18 cellular contexts compared by ENCODE assay signal in genomic region chr16:12406840-12407690, GRCh38.
DNase-seq lines count a peak whose midpoint lies in the region; TF ChIP-seq lines count a peak whose summit lies in the region.
"Had no signal": no experiment of that assay in that cellular context is flagged by ENCODE, and none has a peak within 500 bp of the region (broad histone marks: within the 10 kb centered on the region; RNA-seq: fewer than 3 reads in every experiment).

No MANE protein-coding gene starts in this region.

- H2AFZ ChIP-seq in ACC112 (ENCODE audit: low read length, unreplicated experiment) (no peak overlapping the region), SK-N-SH (ENCODE audit: low read depth) (no peak overlapping the region)
- H2AFZ ChIP-seq: parathyroid adenoma had no signal

- CTCF ChIA-PET in SK-N-SH (lab: Yijun Ruan, JAX): no interaction called here

- no peaks in the 10 kb centered on the region for H4K20me1 ChIP-seq in SK-N-SH (ENCODE audit: insufficient read depth)

- peaks cover 15% of the 10 kb centered on the region for H3K4me1 ChIP-seq in ACC112 (ENCODE audit: control insufficient read depth, insufficient read depth, low read length, unreplicated experiment)
- H3K4me1 ChIP-seq in SK-N-SH (ENCODE audit: control insufficient read depth in 1 of 2, insufficient read depth in 2 of 2, low read depth in 1 of 2, low read length in 1 of 2): peaks cover 0 to 11% of the 10 kb centered on the region in 2 experiments; a peak in 1 of 4 replicates
- H3K4me1 ChIP-seq: gastrocnemius medialis, parathyroid adenoma, suprapubic skin had no signal

- peak; percentile 62 for DNase-seq in HCEC 1CT
- no peak for DNase-seq in SK-N-SH
- peak; percentile 15 for DNase-seq in fibroblast of the aortic adventitia (ENCODE audit: low read depth)
- no peak for DNase-seq in activated effector memory CD4-positive, alpha-beta T cell treated with Interleukin-2 at 50 U/mL for 16 hours
- DNase-seq in DMS53 treated with DMSO at 0.1 percent for 48 hours (lab: John Stamatoyannopoulos, UW; ENCODE audit: unreplicated experiment): no peak
- no peak for DNase-seq in HuH-7.5 (ENCODE audit: low spot score)
- no peak for DNase-seq in DMS 273 treated with DMSO at 0.1 percent for 48 hours (lab: John Stamatoyannopoulos, UW)
- DNase-seq: brain microvascular endothelial cell; DMS79 treated with DMSO at 0.1 percent for 48 hours; effector CD8-positive, alpha-beta T cell; gastrocnemius medialis; H7; islet precursor cell; NCI-H2081 had no signal

- no peaks in the 10 kb centered on the region for H3K9me2 ChIP-seq in SK-N-SH

- WGBS in SK-N-SH (ENCODE audit: low lambda C conversion rate): 80% methylated on average over 11 of the region's 11 CpGs

- H3K4me2 ChIP-seq in SK-N-SH: no peak overlapping the region; the same call in 1 of the 2 replicates

- peak overlapping the region; percentile 35; the same call in 1 of the 2 replicates for H3K27ac ChIP-seq in ACC112 (ENCODE audit: low read depth, low read length)
- no peak overlapping the region for H3K27ac ChIP-seq in SK-N-SH (ENCODE audit: low read depth in 2 of 2, low read length in 1 of 2)
- H3K27ac ChIP-seq: brain microvascular endothelial cell, gastrocnemius medialis, parathyroid adenoma, SJSA1, suprapubic skin had no signal

- H3K36me3 ChIP-seq in ACC112 (ENCODE audit: insufficient read depth, low read length) (no peaks in the 10 kb centered on the region), SK-N-SH (replicated peaks in 1 of 2; ENCODE audit: control insufficient read depth in 1 of 2, insufficient read depth in 2 of 2, low read length in 1 of 2) (no peaks in the 10 kb centered on the region)
- H3K36me3 ChIP-seq: gastrocnemius medialis, SJSA1 had no signal

- H3F3A ChIP-seq in SK-N-SH (replicated peaks; ENCODE audit: insufficient read depth): no peaks in the 10 kb centered on the region

- H3K4me3 ChIP-seq in ACC112 (ENCODE audit: low read depth, low read length) (no peak overlapping the region), SK-N-SH (ENCODE audit: low read depth in 2 of 2, low read length in 1 of 2) (no peak overlapping the region), fibroblast of the aortic adventitia (ENCODE audit: low read depth, low read length) (no peak overlapping the region)
- H3K4me3 ChIP-seq: gastrocnemius medialis, SJSA1, suprapubic skin had no signal

- H3K79me2 ChIP-seq in ACC112 (ENCODE audit: control insufficient read depth, insufficient read depth, low read length, unreplicated experiment): no peaks in the 10 kb centered on the region
- H3K79me2 ChIP-seq in SK-N-SH (ENCODE audit: insufficient read depth): no peaks in the 10 kb centered on the region

- H3K9me3 ChIP-seq in SK-N-SH: no peaks in the 10 kb centered on the region
- H3K9me3 ChIP-seq: gastrocnemius medialis, SJSA1, suprapubic skin had no signal

- no peak overlapping the region for H3K9ac ChIP-seq in SK-N-SH
- H3K9ac ChIP-seq: parathyroid adenoma had no signal

- POLR2A ChIA-PET in SK-N-SH (lab: Yijun Ruan, JAX): no interaction called here

- no peak for TF ChIP-seq EP300 in SK-N-SH (IDR thresholded peaks at IDR 0.05; ENCODE audit: borderline replicate concordance in 1 of 2, low read depth in 1 of 2, low read length in 1 of 2)

- H3K27me3 ChIP-seq in ACC112 (ENCODE audit: insufficient read depth, low read length) (no peaks in the 10 kb centered on the region), SK-N-SH (ENCODE audit: insufficient read depth) (no peaks in the 10 kb centered on the region)
- H3K27me3 ChIP-seq: brain microvascular endothelial cell, gastrocnemius medialis, SJSA1, suprapubic skin had no signal

- no peak for TF ChIP-seq RAD21 in SK-N-SH (IDR thresholded peaks at IDR 0.05; ENCODE audit: low read length)

- TF ChIP-seq CTCF in SK-N-SH (IDR thresholded peaks at IDR 0.05) (no peak), fibroblast of the aortic adventitia (IDR thresholded peaks at IDR 0.05; ENCODE audit: insufficient read depth, low read length) (no peak)

TF ChIP-seq in SK-N-SH, 30 proteins besides CTCF, POLR2A, EP300 and RAD21:
- no peak for TF ChIP-seq TCF12 (IDR thresholded peaks at IDR 0.05)
- no peak for TF ChIP-seq USF2 (IDR thresholded peaks at IDR 0.05; ENCODE audit: borderline replicate concordance, low read depth, low read length)
- TF ChIP-seq NRF1 (IDR thresholded peaks at IDR 0.05; ENCODE audit: low read depth, low read length): no peak
- no peak for TF ChIP-seq EZH2phosphoT487 (IDR thresholded peaks at IDR 0.05; ENCODE audit: borderline replicate concordance, low read depth)
- TF ChIP-seq FOXM1 (IDR thresholded peaks at IDR 0.05; ENCODE audit: low read depth): no peak
- no peak for TF ChIP-seq CHD2 (IDR thresholded peaks at IDR 0.05; ENCODE audit: low read length, partially characterized antibody)
- no peak for TF ChIP-seq SMC3 (IDR thresholded peaks at IDR 0.05; ENCODE audit: low read depth, low read length)
- TF ChIP-seq TEAD4 (IDR thresholded peaks at IDR 0.05; ENCODE audit: borderline replicate concordance, insufficient read depth): no peak
- TF ChIP-seq PBX3 (IDR thresholded peaks at IDR 0.05): 0 out of 2 replicates have a peak, but pooled peaks have one; percentile 5
- no peak for TF ChIP-seq POLR2AphosphoS5 (IDR thresholded peaks at IDR 0.05; ENCODE audit: low read depth, low read length)
- TF ChIP-seq JUND (IDR thresholded peaks at IDR 0.05): 0 out of 2 replicates have a peak, but pooled peaks have one; percentile 13
- no peak for TF ChIP-seq RCOR1 (IDR thresholded peaks at IDR 0.05; ENCODE audit: low read length)
- TF ChIP-seq MXI1 (IDR thresholded peaks at IDR 0.05; ENCODE audit: low read depth, low read length): no peak
- no peak for TF ChIP-seq TAF1 (IDR thresholded peaks at IDR 0.05; ENCODE audit: borderline replicate concordance, low read depth, low read length)
TF ChIP-seq in SK-N-SH: peak in this region for 2.

Comparison
In these comparisons a context has a peak if more than half of its experiments do, and no peak if none do; other contexts are left out.
1. DNase-seq: peak in HCEC 1CT (single experiment) and fibroblast of the aortic adventitia (single experiment); none in SK-N-SH (single experiment), activated effector memory CD4-positive, alpha-beta T cell treated with Interleukin-2 at 50 U/mL for 16 hours (single experiment), DMS53 treated with DMSO at 0.1 percent for 48 hours (single experiment), HuH-7.5 (single experiment) and DMS 273 treated with DMSO at 0.1 percent for 48 hours (single experiment).